In the genomic region with DNA sequence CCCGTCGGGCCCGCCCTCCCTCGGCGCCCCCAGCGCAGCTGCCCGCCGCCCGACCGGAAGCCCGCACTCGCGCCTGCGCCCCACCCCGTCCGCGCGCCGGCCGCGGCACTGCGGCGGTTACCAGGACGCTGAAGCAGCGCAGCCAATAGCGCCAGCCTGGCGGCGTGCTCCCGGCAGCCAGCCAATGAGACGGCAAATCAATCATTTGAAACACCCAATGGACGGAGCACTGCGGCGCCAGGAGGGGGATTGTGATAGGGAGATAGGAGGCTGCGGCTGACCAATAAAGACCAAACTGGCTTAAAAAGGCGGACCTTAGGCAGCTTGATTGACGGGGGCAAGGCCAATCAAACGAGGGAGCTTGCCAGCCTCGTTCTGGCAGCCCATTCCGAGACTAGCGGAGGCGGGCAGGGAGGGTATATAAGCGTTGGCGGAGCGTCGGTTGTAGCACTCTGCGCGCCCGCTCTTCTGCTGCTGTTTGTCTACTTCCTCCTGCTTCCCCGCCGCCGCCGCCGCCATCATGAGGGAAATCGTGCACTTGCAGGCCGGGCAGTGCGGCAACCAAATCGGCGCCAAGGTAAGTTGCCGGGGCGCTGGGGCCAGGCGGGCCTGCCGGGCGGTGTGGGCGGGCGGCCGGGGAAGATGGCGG, we compare ENCODE assay signal across 1 cellular context.
TF ChIP-seq lines count a peak whose summit lies in the region.

A gene (plus strand): TSS at position 447 of the 649 bp plus-strand sequence. CDS start 74 bp downstream, at position 521.

TF ChIP-seq in K562, 482 proteins besides CTCF, POLR2A, EP300 and RAD21 (continued from another document and continues in another):
- TF ChIP-seq, protein P1, sequence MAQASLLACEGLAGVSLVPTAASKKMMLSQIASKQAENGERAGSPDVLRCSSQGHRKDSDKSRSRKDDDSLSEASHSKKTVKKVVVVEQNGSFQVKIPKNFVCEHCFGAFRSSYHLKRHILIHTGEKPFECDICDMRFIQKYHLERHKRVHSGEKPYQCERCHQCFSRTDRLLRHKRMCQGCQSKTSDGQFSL (CRISPR knock-in tag; IDR thresholded peaks at IDR 0.05), result no peak
- TF ChIP-seq, protein P1 (tag; IDR thresholded peaks at IDR 0.05), result no peak
- peak; percentile 89 for TF ChIP-seq HNRNPLL (IDR thresholded peaks at IDR 0.05; ENCODE audit: low read depth, low read length, poor library complexity, severe bottlenecking)
- TF ChIP-seq HDAC8 (tag; IDR thresholded peaks at IDR 0.05), result peak; percentile 18; the same call in 1 of the 2 replicates
- TF ChIP-seq ZNF274 (IDR thresholded peaks at IDR 0.05; ENCODE audit: borderline replicate concordance, low read depth, low read length), result no peak
- TF ChIP-seq GABPA (tag; conservative IDR thresholded peaks at IDR 0.05; ENCODE audit: low read depth), result no peak
- TF ChIP-seq ZNF347 (CRISPR knock-in tag; IDR thresholded peaks at IDR 0.05; ENCODE audit: low read depth), result no peak
- TF ChIP-seq TOE1 (IDR thresholded peaks at IDR 0.05; ENCODE audit: borderline replicate concordance), result no peak
- TF ChIP-seq TOE1 (CRISPR knock-in tag; IDR thresholded peaks at IDR 0.05; ENCODE audit: borderline replicate concordance, low read depth), result 0 out of 2 replicates have a peak, but pooled peaks have one; percentile 74
- TF ChIP-seq, protein P2, sequence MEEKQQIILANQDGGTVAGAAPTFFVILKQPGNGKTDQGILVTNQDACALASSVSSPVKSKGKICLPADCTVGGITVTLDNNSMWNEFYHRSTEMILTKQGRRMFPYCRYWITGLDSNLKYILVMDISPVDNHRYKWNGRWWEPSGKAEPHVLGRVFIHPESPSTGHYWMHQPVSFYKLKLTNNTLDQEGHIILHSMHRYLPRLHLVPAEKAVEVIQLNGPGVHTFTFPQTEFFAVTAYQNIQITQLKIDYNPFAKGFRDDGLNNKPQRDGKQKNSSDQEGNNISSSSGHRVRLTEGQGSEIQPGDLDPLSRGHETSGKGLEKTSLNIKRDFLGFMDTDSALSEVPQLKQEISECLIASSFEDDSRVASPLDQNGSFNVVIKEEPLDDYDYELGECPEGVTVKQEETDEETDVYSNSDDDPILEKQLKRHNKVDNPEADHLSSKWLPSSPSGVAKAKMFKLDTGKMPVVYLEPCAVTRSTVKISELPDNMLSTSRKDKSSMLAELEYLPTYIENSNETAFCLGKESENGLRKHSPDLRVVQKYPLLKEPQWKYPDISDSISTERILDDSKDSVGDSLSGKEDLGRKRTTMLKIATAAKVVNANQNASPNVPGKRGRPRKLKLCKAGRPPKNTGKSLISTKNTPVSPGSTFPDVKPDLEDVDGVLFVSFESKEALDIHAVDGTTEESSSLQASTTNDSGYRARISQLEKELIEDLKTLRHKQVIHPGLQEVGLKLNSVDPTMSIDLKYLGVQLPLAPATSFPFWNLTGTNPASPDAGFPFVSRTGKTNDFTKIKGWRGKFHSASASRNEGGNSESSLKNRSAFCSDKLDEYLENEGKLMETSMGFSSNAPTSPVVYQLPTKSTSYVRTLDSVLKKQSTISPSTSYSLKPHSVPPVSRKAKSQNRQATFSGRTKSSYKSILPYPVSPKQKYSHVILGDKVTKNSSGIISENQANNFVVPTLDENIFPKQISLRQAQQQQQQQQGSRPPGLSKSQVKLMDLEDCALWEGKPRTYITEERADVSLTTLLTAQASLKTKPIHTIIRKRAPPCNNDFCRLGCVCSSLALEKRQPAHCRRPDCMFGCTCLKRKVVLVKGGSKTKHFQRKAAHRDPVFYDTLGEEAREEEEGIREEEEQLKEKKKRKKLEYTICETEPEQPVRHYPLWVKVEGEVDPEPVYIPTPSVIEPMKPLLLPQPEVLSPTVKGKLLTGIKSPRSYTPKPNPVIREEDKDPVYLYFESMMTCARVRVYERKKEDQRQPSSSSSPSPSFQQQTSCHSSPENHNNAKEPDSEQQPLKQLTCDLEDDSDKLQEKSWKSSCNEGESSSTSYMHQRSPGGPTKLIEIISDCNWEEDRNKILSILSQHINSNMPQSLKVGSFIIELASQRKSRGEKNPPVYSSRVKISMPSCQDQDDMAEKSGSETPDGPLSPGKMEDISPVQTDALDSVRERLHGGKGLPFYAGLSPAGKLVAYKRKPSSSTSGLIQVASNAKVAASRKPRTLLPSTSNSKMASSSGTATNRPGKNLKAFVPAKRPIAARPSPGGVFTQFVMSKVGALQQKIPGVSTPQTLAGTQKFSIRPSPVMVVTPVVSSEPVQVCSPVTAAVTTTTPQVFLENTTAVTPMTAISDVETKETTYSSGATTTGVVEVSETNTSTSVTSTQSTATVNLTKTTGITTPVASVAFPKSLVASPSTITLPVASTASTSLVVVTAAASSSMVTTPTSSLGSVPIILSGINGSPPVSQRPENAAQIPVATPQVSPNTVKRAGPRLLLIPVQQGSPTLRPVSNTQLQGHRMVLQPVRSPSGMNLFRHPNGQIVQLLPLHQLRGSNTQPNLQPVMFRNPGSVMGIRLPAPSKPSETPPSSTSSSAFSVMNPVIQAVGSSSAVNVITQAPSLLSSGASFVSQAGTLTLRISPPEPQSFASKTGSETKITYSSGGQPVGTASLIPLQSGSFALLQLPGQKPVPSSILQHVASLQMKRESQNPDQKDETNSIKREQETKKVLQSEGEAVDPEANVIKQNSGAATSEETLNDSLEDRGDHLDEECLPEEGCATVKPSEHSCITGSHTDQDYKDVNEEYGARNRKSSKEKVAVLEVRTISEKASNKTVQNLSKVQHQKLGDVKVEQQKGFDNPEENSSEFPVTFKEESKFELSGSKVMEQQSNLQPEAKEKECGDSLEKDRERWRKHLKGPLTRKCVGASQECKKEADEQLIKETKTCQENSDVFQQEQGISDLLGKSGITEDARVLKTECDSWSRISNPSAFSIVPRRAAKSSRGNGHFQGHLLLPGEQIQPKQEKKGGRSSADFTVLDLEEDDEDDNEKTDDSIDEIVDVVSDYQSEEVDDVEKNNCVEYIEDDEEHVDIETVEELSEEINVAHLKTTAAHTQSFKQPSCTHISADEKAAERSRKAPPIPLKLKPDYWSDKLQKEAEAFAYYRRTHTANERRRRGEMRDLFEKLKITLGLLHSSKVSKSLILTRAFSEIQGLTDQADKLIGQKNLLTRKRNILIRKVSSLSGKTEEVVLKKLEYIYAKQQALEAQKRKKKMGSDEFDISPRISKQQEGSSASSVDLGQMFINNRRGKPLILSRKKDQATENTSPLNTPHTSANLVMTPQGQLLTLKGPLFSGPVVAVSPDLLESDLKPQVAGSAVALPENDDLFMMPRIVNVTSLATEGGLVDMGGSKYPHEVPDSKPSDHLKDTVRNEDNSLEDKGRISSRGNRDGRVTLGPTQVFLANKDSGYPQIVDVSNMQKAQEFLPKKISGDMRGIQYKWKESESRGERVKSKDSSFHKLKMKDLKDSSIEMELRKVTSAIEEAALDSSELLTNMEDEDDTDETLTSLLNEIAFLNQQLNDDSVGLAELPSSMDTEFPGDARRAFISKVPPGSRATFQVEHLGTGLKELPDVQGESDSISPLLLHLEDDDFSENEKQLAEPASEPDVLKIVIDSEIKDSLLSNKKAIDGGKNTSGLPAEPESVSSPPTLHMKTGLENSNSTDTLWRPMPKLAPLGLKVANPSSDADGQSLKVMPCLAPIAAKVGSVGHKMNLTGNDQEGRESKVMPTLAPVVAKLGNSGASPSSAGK (IDR thresholded peaks at IDR 0.05), result no peak
- 0 out of 2 replicates have a peak, but pooled peaks have one; percentile 26 for TF ChIP-seq SREBF1 (IDR thresholded peaks at IDR 0.05; ENCODE audit: borderline replicate concordance, low read depth, low read length)
- no peak for TF ChIP-seq RAD51 (IDR thresholded peaks at IDR 0.05; ENCODE audit: borderline replicate concordance, low read depth)
- TF ChIP-seq ATF7 (IDR thresholded peaks at IDR 0.05), result no peak; the same call in none of the 2 replicates
- TF ChIP-seq, protein P3, sequence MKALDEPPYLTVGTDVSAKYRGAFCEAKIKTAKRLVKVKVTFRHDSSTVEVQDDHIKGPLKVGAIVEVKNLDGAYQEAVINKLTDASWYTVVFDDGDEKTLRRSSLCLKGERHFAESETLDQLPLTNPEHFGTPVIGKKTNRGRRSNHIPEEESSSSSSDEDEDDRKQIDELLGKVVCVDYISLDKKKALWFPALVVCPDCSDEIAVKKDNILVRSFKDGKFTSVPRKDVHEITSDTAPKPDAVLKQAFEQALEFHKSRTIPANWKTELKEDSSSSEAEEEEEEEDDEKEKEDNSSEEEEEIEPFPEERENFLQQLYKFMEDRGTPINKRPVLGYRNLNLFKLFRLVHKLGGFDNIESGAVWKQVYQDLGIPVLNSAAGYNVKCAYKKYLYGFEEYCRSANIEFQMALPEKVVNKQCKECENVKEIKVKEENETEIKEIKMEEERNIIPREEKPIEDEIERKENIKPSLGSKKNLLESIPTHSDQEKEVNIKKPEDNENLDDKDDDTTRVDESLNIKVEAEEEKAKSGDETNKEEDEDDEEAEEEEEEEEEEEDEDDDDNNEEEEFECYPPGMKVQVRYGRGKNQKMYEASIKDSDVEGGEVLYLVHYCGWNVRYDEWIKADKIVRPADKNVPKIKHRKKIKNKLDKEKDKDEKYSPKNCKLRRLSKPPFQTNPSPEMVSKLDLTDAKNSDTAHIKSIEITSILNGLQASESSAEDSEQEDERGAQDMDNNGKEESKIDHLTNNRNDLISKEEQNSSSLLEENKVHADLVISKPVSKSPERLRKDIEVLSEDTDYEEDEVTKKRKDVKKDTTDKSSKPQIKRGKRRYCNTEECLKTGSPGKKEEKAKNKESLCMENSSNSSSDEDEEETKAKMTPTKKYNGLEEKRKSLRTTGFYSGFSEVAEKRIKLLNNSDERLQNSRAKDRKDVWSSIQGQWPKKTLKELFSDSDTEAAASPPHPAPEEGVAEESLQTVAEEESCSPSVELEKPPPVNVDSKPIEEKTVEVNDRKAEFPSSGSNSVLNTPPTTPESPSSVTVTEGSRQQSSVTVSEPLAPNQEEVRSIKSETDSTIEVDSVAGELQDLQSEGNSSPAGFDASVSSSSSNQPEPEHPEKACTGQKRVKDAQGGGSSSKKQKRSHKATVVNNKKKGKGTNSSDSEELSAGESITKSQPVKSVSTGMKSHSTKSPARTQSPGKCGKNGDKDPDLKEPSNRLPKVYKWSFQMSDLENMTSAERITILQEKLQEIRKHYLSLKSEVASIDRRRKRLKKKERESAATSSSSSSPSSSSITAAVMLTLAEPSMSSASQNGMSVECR (CRISPR knock-in tag; IDR thresholded peaks at IDR 0.05), result no peak; the same call in none of the 2 replicates
- no peak for TF ChIP-seq TCF7L2 (IDR thresholded peaks at IDR 0.05; ENCODE audit: low read depth, low read length)
- TF ChIP-seq PYGO2 (tag; IDR thresholded peaks at IDR 0.05), result no peak
- TF ChIP-seq, protein P4, sequence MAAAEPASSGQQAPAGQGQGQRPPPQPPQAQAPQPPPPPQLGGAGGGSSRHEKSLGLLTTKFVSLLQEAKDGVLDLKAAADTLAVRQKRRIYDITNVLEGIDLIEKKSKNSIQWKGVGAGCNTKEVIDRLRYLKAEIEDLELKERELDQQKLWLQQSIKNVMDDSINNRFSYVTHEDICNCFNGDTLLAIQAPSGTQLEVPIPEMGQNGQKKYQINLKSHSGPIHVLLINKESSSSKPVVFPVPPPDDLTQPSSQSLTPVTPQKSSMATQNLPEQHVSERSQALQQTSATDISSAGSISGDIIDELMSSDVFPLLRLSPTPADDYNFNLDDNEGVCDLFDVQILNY (CRISPR knock-in tag; IDR thresholded peaks at IDR 0.05), result 0 out of 2 replicates have a peak, but pooled peaks have one; percentile 22
- TF ChIP-seq RBM14 (IDR thresholded peaks at IDR 0.05; ENCODE audit: borderline replicate concordance, insufficient read depth, low read depth, low read length), result peak; percentile 94; the same call in 1 of the 2 replicates
- TF ChIP-seq, protein P5, sequence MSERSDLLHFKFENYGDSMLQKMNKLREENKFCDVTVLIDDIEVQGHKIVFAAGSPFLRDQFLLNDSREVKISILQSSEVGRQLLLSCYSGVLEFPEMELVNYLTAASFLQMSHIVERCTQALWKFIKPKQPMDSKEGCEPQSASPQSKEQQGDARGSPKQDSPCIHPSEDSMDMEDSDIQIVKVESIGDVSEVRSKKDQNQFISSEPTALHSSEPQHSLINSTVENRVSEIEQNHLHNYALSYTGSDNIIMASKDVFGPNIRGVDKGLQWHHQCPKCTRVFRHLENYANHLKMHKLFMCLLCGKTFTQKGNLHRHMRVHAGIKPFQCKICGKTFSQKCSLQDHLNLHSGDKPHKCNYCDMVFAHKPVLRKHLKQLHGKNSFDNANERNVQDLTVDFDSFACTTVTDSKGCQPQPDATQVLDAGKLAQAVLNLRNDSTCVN (CRISPR knock-in tag; IDR thresholded peaks at IDR 0.05), result peak; percentile 88
- TF ChIP-seq, protein P6, sequence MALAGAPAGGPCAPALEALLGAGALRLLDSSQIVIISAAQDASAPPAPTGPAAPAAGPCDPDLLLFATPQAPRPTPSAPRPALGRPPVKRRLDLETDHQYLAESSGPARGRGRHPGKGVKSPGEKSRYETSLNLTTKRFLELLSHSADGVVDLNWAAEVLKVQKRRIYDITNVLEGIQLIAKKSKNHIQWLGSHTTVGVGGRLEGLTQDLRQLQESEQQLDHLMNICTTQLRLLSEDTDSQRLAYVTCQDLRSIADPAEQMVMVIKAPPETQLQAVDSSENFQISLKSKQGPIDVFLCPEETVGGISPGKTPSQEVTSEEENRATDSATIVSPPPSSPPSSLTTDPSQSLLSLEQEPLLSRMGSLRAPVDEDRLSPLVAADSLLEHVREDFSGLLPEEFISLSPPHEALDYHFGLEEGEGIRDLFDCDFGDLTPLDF (CRISPR knock-in tag; IDR thresholded peaks at IDR 0.05), result peak; percentile 72; the same call in 1 of the 2 replicates
- TF ChIP-seq ZC3H4 (CRISPR knock-in tag; IDR thresholded peaks at IDR 0.05; ENCODE audit: borderline replicate concordance), result no peak
- TF ChIP-seq, protein P7, sequence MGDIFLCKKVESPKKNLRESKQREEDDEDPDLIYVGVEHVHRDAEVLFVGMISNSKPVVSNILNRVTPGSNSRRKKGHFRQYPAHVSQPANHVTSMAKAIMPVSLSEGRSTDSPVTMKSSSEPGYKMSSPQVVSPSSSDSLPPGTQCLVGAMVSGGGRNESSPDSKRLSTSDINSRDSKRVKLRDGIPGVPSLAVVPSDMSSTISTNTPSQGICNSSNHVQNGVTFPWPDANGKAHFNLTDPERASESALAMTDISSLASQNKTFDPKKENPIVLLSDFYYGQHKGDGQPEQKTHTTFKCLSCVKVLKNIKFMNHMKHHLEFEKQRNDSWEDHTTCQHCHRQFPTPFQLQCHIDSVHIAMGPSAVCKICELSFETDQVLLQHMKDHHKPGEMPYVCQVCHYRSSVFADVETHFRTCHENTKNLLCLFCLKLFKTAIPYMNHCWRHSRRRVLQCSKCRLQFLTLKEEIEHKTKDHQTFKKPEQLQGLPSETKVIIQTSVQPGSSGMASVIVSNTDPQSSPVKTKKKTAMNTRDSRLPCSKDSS (IDR thresholded peaks at IDR 0.05; ENCODE audit: low read depth, partially characterized antibody), result no peak
- no peak for TF ChIP-seq CBFA2T2 (conservative IDR thresholded peaks at IDR 0.05)
- no peak for TF ChIP-seq ZNF76 (CRISPR knock-in tag; IDR thresholded peaks at IDR 0.05; ENCODE audit: borderline replicate concordance)
- TF ChIP-seq MAZ (CRISPR knock-in tag; conservative IDR thresholded peaks at IDR 0.05 in 1 of 2, IDR thresholded peaks at IDR 0.05 in 1 of 2), result peak in 1 of 2 experiments; percentile 42; a peak in 3 of 4 replicates
- TF ChIP-seq, protein P8, sequence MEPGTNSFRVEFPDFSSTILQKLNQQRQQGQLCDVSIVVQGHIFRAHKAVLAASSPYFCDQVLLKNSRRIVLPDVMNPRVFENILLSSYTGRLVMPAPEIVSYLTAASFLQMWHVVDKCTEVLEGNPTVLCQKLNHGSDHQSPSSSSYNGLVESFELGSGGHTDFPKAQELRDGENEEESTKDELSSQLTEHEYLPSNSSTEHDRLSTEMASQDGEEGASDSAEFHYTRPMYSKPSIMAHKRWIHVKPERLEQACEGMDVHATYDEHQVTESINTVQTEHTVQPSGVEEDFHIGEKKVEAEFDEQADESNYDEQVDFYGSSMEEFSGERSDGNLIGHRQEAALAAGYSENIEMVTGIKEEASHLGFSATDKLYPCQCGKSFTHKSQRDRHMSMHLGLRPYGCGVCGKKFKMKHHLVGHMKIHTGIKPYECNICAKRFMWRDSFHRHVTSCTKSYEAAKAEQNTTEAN (CRISPR knock-in tag; IDR thresholded peaks at IDR 0.05), result no peak
- TF ChIP-seq ZNF707 (CRISPR knock-in tag; conservative IDR thresholded peaks at IDR 0.05), result no peak
